ENCODE assay signal across 8 cellular contexts in the genomic region with DNA sequence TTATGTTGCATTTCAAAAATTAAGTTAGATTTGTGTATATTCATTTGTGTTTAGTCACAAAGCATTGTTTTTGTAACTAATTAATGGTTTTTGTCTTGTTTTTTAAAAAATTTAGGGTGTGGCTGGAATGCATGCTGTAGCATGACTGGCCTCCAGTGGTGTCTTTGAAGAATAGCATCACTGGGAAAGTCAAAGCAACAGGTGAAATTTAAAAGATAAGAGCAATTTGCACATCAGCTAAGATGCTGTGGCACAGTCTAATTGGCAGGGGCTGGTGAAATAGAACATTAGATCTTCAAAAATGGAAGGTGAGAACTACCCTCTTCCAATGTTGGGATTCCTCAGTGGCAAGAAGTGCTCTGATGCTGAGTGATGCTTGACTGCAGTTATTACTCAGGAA. TPM values are rescaled to one million over a fixed set of nuclear protein-coding genes. Genes with fewer than 3 reads are reported as not detected.
DNase-seq lines count a peak whose midpoint lies in the region; ATAC-seq and TF ChIP-seq lines count a peak whose summit lies in the region.

No MANE protein-coding gene starts in this region.

- H3K4me3 ChIP-seq in mucosa of descending colon: no peak overlapping the region

- H3K27me3 Mint-ChIP-seq in endothelial cell (ENCODE audit: unreplicated experiment): no peaks in the 10 kb centered on the region

- no peaks in the 10 kb centered on the region for H3K36me3 ChIP-seq in mucosa of descending colon (ENCODE audit: low read depth)

- no peaks in the 10 kb centered on the region for H3K9me3 Mint-ChIP-seq in endothelial cell (ENCODE audit: unreplicated experiment)

- peak; percentile 5 for DNase-seq in SIG-M5 treated with dmso at 0.1 percent for 504 hours (lab: John Stamatoyannopoulos, UW; ENCODE audit: unreplicated experiment)
- no peak for DNase-seq in SIG-M5 (lab: John Stamatoyannopoulos, UW)
- DNase-seq in NCI-H2227 treated with DMSO at 0.1 percent for 48 hours (lab: John Stamatoyannopoulos, UW): peak; percentile 7
- no peak for DNase-seq in endothelial cell (ENCODE audit: low spot score)
- peak; percentile 82 for DNase-seq in superior temporal gyrus (ENCODE audit: extremely low spot score)
- no peak for DNase-seq in posterior cingulate gyrus
- DNase-seq in islet precursor cell: no peak
- no peak for DNase-seq in mucosa of descending colon

- no peak overlapping the region for H3K4me3 Mint-ChIP-seq in endothelial cell (ENCODE audit: unreplicated experiment)

- ATAC-seq in mucosa of descending colon: no peak

- TF ChIP-seq CTCF in endothelial cell (IDR thresholded peaks at IDR 0.05; ENCODE audit: unreplicated experiment): peak; percentile 70
- TF ChIP-seq CTCF in mucosa of descending colon (IDR thresholded peaks at IDR 0.05): no peak

- no peaks in the 10 kb centered on the region for H3K36me3 Mint-ChIP-seq in endothelial cell (ENCODE audit: low read depth, unreplicated experiment)

- H3K4me1 ChIP-seq in mucosa of descending colon (ENCODE audit: low read depth): no peaks in the 10 kb centered on the region

- intact Hi-C loops in posterior cingulate gyrus (cut with DNase I): loop anchor here (5.0 kb wide), 2 partner anchors 143 to 458 kb away; partner anchors contain the start of genes LARP7 and ZGRF1
- intact Hi-C loops in mucosa of descending colon (cut with DNase I, micrococcal nuclease): no loop called here

- no peak overlapping the region for H3K27ac Mint-ChIP-seq in endothelial cell (ENCODE audit: unreplicated experiment)

- H3K4me1 Mint-ChIP-seq in endothelial cell (ENCODE audit: unreplicated experiment): no peaks in the 10 kb centered on the region

- no peaks in the 10 kb centered on the region for H3K9me3 ChIP-seq in mucosa of descending colon

RNA-seq across cellular contexts. Expression of gene ANK2, which starts 45.3 kb away (rescaled TPM):
- 47.2 TPM for total RNA-seq in endothelial cell (ENCODE audit: unreplicated experiment)
- total RNA-seq in mucosa of descending colon: 10 to 100 TPM in 2 of 3 donors, 1 to 10 TPM in 1; 7.6 to 69.3 (median 21.0) TPM

Comparison
In these comparisons a context has a peak if more than half of its experiments do, and no peak if none do; other contexts are left out.
1. DNase-seq: peak in SIG-M5 treated with dmso at 0.1 percent for 504 hours (single experiment), NCI-H2227 treated with DMSO at 0.1 percent for 48 hours (single experiment) and superior temporal gyrus (single experiment); none in SIG-M5 (single experiment), endothelial cell (single experiment), posterior cingulate gyrus (0 of 10), islet precursor cell (single experiment) and mucosa of descending colon (0 of 3).